Comparison of ENCODE assay signal across 1 cellular context in genomic region chr10:124916585-124917167, GRCh38.
TF ChIP-seq lines count a peak whose summit lies in the region.

No MANE protein-coding gene starts in this region.

TF ChIP-seq in HepG2, 621 proteins besides CTCF, POLR2A, EP300 and RAD21 (continued from another document and continues in another):
- TF ChIP-seq, protein P1, sequence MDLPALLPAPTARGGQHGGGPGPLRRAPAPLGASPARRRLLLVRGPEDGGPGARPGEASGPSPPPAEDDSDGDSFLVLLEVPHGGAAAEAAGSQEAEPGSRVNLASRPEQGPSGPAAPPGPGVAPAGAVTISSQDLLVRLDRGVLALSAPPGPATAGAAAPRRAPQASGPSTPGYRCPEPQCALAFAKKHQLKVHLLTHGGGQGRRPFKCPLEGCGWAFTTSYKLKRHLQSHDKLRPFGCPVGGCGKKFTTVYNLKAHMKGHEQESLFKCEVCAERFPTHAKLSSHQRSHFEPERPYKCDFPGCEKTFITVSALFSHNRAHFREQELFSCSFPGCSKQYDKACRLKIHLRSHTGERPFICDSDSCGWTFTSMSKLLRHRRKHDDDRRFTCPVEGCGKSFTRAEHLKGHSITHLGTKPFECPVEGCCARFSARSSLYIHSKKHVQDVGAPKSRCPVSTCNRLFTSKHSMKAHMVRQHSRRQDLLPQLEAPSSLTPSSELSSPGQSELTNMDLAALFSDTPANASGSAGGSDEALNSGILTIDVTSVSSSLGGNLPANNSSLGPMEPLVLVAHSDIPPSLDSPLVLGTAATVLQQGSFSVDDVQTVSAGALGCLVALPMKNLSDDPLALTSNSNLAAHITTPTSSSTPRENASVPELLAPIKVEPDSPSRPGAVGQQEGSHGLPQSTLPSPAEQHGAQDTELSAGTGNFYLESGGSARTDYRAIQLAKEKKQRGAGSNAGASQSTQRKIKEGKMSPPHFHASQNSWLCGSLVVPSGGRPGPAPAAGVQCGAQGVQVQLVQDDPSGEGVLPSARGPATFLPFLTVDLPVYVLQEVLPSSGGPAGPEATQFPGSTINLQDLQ (CRISPR knock-in tag; IDR thresholded peaks at IDR 0.05) = peak; percentile 43; the same call in 1 of the 2 replicates
- TF ChIP-seq, protein P2, sequence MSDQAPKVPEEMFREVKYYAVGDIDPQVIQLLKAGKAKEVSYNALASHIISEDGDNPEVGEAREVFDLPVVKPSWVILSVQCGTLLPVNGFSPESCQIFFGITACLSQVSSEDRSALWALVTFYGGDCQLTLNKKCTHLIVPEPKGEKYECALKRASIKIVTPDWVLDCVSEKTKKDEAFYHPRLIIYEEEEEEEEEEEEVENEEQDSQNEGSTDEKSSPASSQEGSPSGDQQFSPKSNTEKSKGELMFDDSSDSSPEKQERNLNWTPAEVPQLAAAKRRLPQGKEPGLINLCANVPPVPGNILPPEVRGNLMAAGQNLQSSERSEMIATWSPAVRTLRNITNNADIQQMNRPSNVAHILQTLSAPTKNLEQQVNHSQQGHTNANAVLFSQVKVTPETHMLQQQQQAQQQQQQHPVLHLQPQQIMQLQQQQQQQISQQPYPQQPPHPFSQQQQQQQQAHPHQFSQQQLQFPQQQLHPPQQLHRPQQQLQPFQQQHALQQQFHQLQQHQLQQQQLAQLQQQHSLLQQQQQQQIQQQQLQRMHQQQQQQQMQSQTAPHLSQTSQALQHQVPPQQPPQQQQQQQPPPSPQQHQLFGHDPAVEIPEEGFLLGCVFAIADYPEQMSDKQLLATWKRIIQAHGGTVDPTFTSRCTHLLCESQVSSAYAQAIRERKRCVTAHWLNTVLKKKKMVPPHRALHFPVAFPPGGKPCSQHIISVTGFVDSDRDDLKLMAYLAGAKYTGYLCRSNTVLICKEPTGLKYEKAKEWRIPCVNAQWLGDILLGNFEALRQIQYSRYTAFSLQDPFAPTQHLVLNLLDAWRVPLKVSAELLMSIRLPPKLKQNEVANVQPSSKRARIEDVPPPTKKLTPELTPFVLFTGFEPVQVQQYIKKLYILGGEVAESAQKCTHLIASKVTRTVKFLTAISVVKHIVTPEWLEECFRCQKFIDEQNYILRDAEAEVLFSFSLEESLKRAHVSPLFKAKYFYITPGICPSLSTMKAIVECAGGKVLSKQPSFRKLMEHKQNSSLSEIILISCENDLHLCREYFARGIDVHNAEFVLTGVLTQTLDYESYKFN (CRISPR knock-in tag; conservative IDR thresholded peaks at IDR 0.05) = 0 out of 2 replicates have a peak, but pooled peaks have one; percentile 22
- TF ChIP-seq CREB1 (IDR thresholded peaks at IDR 0.05) = peak; percentile 98
- TF ChIP-seq CREB1 (CRISPR knock-in tag; IDR thresholded peaks at IDR 0.05) = peak; percentile 84; the same call in 1 of the 2 replicates
- TF ChIP-seq, protein P3, sequence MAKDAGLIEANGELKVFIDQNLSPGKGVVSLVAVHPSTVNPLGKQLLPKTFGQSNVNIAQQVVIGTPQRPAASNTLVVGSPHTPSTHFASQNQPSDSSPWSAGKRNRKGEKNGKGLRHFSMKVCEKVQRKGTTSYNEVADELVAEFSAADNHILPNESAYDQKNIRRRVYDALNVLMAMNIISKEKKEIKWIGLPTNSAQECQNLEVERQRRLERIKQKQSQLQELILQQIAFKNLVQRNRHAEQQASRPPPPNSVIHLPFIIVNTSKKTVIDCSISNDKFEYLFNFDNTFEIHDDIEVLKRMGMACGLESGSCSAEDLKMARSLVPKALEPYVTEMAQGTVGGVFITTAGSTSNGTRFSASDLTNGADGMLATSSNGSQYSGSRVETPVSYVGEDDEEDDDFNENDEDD (CRISPR knock-in tag; IDR thresholded peaks at IDR 0.05; ENCODE audit: borderline replicate concordance) = no peak; the same call in 1 of the 2 replicates
- TF ChIP-seq RBFOX2 (IDR thresholded peaks at IDR 0.05; ENCODE audit: low read depth, low read length) = peak; percentile 94
- no peak for TF ChIP-seq CBX5 (CRISPR knock-in tag; IDR thresholded peaks at IDR 0.05; ENCODE audit: borderline replicate concordance)
- TF ChIP-seq, protein P4, sequence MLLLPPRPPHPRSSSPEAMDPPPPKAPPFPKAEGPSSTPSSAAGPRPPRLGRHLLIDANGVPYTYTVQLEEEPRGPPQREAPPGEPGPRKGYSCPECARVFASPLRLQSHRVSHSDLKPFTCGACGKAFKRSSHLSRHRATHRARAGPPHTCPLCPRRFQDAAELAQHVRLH (CRISPR knock-in tag; IDR thresholded peaks at IDR 0.05; ENCODE audit: borderline replicate concordance, low read depth) = no peak; the same call in 1 of the 2 replicates
- TF ChIP-seq, protein P5, sequence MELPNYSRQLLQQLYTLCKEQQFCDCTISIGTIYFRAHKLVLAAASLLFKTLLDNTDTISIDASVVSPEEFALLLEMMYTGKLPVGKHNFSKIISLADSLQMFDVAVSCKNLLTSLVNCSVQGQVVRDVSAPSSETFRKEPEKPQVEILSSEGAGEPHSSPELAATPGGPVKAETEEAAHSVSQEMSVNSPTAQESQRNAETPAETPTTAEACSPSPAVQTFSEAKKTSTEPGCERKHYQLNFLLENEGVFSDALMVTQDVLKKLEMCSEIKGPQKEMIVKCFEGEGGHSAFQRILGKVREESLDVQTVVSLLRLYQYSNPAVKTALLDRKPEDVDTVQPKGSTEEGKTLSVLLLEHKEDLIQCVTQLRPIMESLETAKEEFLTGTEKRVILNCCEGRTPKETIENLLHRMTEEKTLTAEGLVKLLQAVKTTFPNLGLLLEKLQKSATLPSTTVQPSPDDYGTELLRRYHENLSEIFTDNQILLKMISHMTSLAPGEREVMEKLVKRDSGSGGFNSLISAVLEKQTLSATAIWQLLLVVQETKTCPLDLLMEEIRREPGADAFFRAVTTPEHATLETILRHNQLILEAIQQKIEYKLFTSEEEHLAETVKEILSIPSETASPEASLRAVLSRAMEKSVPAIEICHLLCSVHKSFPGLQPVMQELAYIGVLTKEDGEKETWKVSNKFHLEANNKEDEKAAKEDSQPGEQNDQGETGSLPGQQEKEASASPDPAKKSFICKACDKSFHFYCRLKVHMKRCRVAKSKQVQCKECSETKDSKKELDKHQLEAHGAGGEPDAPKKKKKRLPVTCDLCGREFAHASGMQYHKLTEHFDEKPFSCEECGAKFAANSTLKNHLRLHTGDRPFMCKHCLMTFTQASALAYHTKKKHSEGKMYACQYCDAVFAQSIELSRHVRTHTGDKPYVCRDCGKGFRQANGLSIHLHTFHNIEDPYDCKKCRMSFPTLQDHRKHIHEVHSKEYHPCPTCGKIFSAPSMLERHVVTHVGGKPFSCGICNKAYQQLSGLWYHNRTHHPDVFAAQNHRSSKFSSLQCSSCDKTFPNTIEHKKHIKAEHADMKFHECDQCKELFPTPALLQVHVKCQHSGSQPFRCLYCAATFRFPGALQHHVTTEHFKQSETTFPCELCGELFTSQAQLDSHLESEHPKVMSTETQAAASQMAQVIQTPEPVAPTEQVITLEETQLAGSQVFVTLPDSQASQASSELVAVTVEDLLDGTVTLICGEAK (IDR thresholded peaks at IDR 0.05) = no peak
- TF ChIP-seq, protein P5 (CRISPR knock-in tag; IDR thresholded peaks at IDR 0.05) = peak; percentile 82
- TF ChIP-seq, protein P6, sequence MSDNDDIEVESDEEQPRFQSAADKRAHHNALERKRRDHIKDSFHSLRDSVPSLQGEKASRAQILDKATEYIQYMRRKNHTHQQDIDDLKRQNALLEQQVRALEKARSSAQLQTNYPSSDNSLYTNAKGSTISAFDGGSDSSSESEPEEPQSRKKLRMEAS (IDR thresholded peaks at IDR 0.05) = peak; percentile 79
- no peak for TF ChIP-seq ELK4 (CRISPR knock-in tag; IDR thresholded peaks at IDR 0.05; ENCODE audit: borderline replicate concordance)
- TF ChIP-seq RXRA (CRISPR knock-in tag; IDR thresholded peaks at IDR 0.05) = peak; percentile 47; the same call in 1 of the 2 replicates
- no peak for TF ChIP-seq XBP1 (CRISPR knock-in tag; IDR thresholded peaks at IDR 0.05)
- no peak for TF ChIP-seq CCDC6 (CRISPR knock-in tag; IDR thresholded peaks at IDR 0.05)
- TF ChIP-seq ZFP36L2 (CRISPR knock-in tag; IDR thresholded peaks at IDR 0.05) = 0 out of 2 replicates have a peak, but pooled peaks have one; percentile 21
- 0 out of 2 replicates have a peak, but pooled peaks have one; percentile 49 for TF ChIP-seq HNRNPUL1 (IDR thresholded peaks at IDR 0.05; ENCODE audit: low read depth, low read length)
- no peak for TF ChIP-seq ZNF263 (CRISPR knock-in tag; IDR thresholded peaks at IDR 0.05)
- peak; percentile 79; the same call in 1 of the 2 replicates for TF ChIP-seq ZNF598 (CRISPR knock-in tag; IDR thresholded peaks at IDR 0.05; ENCODE audit: borderline replicate concordance)
- no peak for TF ChIP-seq ZNF616 (CRISPR knock-in tag; IDR thresholded peaks at IDR 0.05; ENCODE audit: low read depth)
- peak; percentile 86; the same call in 1 of the 2 replicates for TF ChIP-seq ZNF234 (CRISPR knock-in tag; conservative IDR thresholded peaks at IDR 0.05)
- TF ChIP-seq ARNTL (CRISPR knock-in tag; IDR thresholded peaks at IDR 0.05) = no peak
- no peak for TF ChIP-seq ZBTB3 (CRISPR knock-in tag; IDR thresholded peaks at IDR 0.05; ENCODE audit: borderline replicate concordance, low read depth)
- peak; percentile 90 for TF ChIP-seq ZSCAN31 (CRISPR knock-in tag; IDR thresholded peaks at IDR 0.05; ENCODE audit: low read depth)
- TF ChIP-seq, protein P7, sequence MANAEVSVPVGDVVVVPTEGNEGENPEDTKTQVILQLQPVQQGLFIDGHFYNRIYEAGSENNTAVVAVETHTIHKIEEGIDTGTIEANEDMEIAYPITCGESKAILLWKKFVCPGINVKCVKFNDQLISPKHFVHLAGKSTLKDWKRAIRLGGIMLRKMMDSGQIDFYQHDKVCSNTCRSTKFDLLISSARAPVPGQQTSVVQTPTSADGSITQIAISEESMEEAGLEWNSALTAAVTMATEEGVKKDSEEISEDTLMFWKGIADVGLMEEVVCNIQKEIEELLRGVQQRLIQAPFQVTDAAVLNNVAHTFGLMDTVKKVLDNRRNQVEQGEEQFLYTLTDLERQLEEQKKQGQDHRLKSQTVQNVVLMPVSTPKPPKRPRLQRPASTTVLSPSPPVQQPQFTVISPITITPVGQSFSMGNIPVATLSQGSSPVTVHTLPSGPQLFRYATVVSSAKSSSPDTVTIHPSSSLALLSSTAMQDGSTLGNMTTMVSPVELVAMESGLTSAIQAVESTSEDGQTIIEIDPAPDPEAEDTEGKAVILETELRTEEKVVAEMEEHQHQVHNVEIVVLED (CRISPR knock-in tag; IDR thresholded peaks at IDR 0.05; ENCODE audit: borderline replicate concordance) = peak; percentile 85
- peak; percentile 37; the same call in 1 of the 2 replicates for TF ChIP-seq IRX3 (CRISPR knock-in tag; IDR thresholded peaks at IDR 0.05; ENCODE audit: borderline replicate concordance, low read depth)
- 0 out of 2 replicates have a peak, but pooled peaks have one; percentile 14 for TF ChIP-seq FOXM1 (CRISPR knock-in tag; IDR thresholded peaks at IDR 0.05)
- TF ChIP-seq ZNF296 (CRISPR knock-in tag; conservative IDR thresholded peaks at IDR 0.05) = no peak
- TF ChIP-seq SP2 (CRISPR knock-in tag; IDR thresholded peaks at IDR 0.05) = peak; percentile 33
- TF ChIP-seq ZNF766 (CRISPR knock-in tag; IDR thresholded peaks at IDR 0.05; ENCODE audit: borderline replicate concordance) = 0 out of 2 replicates have a peak, but pooled peaks have one; percentile 86
- TF ChIP-seq ZNF790 (CRISPR knock-in tag; IDR thresholded peaks at IDR 0.05; ENCODE audit: borderline replicate concordance) = no peak
- TF ChIP-seq ZNF337 (CRISPR knock-in tag; IDR thresholded peaks at IDR 0.05; ENCODE audit: borderline replicate concordance, low read depth) = no peak
- peak; percentile 76; the same call in 1 of the 2 replicates for TF ChIP-seq ZNF430 (CRISPR knock-in tag; IDR thresholded peaks at IDR 0.05)
- TF ChIP-seq IRF2 (CRISPR knock-in tag; IDR thresholded peaks at IDR 0.05) = peak; percentile 59; the same call in 1 of the 2 replicates
